Comparison of ENCODE assay signal across 31 cellular contexts in genomic region chr2:222566229-222566628, GRCh38.
"Had no signal": no experiment of that assay in that cellular context is flagged by ENCODE, and none has a peak within 500 bp of the region (broad histone marks: within the 10 kb centered on the region; RNA-seq: fewer than 3 reads in every experiment).

No MANE protein-coding gene starts in this region.

- H3K4me1 ChIP-seq: body of pancreas, breast epithelium, Peyer's patch had no signal

- DNase-seq: activated CD4-positive, alpha-beta memory T cell treated with anti-CD3 and anti-CD28 coated beads for 36 hours; activated CD4-positive, alpha-beta T cell treated with anti-CD3 and anti-CD28 coated beads, Interleukin-2, amount 10 ng/mL, durations not matched to agents 7 days and 5 days; activated CD8-positive, alpha-beta memory T cell treated with anti-CD3 and anti-CD28 coated beads, Interleukin-2, amount 50 U/mL, for 4 hours; activated gamma-delta T cell treated with Interleukin-2 at 50 U/mL for 16 hours; activated naive CD4-positive, alpha-beta T cell treated with anti-CD3 and anti-CD28 coated beads for 36 hours; activated T-cell treated with anti-CD3 and anti-CD28 coated beads for 4 hours; activated T-cell treated with anti-CD3 and anti-CD28 coated beads, Interleukin-2, amount 50 U/mL, for 4 hours; adrenal gland; body of pancreas; central memory CD4-positive, alpha-beta T cell; Kasumi-1; KG1; MG63; NCI-H1048; NCI-H1105 treated with DMSO at 0.1 percent for 48 hours; NCI-H1436; NCI-H1694; NCI-H1930; NCI-H2081 treated with DMSO at 0.1 percent for 48 hours; NCI-H2171; NCI-H510A; NCI-H526; NCI-H748 treated with DMSO at 0.1 percent for 48 hours; NK-92 treated with Interleukin-12 subunit alpha and Interleukin-12 subunit beta, amount 100 ng/mL, for 24 hours; PC-3; Peyer's patch; RPMI8226; SJCRH30; SK-N-SH had no signal

- H3K4me3 ChIP-seq: adrenal gland, body of pancreas, breast epithelium, MG63, Peyer's patch, SJCRH30 had no signal

- H3K27ac ChIP-seq: adrenal gland, body of pancreas, breast epithelium, Peyer's patch, SJCRH30 had no signal

- H3K36me3 ChIP-seq: breast epithelium had no signal

- H3K27me3 ChIP-seq: adrenal gland, body of pancreas, breast epithelium, MG63, Peyer's patch, SJCRH30 had no signal

- H3K9me3 ChIP-seq: adrenal gland, body of pancreas, breast epithelium, MG63, Peyer's patch, SJCRH30, SK-N-SH had no signal

- ATAC-seq: activated naive CD4-positive, alpha-beta T cell treated with anti-CD3 and anti-CD28 coated beads, Interleukin-2, amount 50 U/mL, for 72 hours; activated T-cell treated with anti-CD3 and anti-CD28 coated beads, Interleukin-2, amount 50 U/mL, for 4 hours; body of pancreas; PC-3 had no signal
